ENCODE assay signal across 20 cellular contexts in genomic region chr4:100379583-100380105, GRCh38.
"Had no signal": no experiment of that assay in that cellular context is flagged by ENCODE, and none has a peak within 500 bp of the region (broad histone marks: within the 10 kb centered on the region; RNA-seq: fewer than 3 reads in every experiment).

No MANE protein-coding gene starts in this region.

- H3K27me3 ChIP-seq: body of pancreas, gastroesophageal sphincter, heart left ventricle, vagina had no signal

- H3K9me3 ChIP-seq: body of pancreas, gastroesophageal sphincter, vagina had no signal

- H3K9me3 Mint-ChIP-seq: activated B cell treated with CpG ODN at 0.5 μM for 24 hours; activated CD4-positive, alpha-beta memory T cell treated with anti-CD3 and anti-CD28 coated beads, Interleukin-2, amount 10 ng/mL, durations not matched to agents 7 days and 5 days; activated T-helper 2 cell treated with anti-CD3 and anti-CD28 coated beads, Interferon-gamma antibody, Interleukin-2, Interleukin-4, amounts not matched to agents 10 μg/mL and 5 μg/mL and 100 μg/mL, durations not matched to agents 14 hours and 24 hours and 36 hours; mesothelial cell of epicardium had no signal

- H3K4me1 ChIP-seq: body of pancreas, gastroesophageal sphincter, heart left ventricle, vagina had no signal

- H3K36me3 ChIP-seq: gastroesophageal sphincter, vagina had no signal

- H3K27me3 Mint-ChIP-seq: progenitor cell of endocrine pancreas had no signal

- H3K4me1 Mint-ChIP-seq: activated B cell treated with CpG ODN at 0.5 μM for 24 hours; activated CD4-positive, alpha-beta memory T cell treated with anti-CD3 and anti-CD28 coated beads, Interleukin-2, amount 10 ng/mL, durations not matched to agents 7 days and 5 days; immature natural killer cell; mesothelial cell of epicardium; stimulated activated naive CD8-positive, alpha-beta T cell treated with anti-CD3 and anti-CD28 coated beads, Interleukin-15, amount 100 ng/mL, for 72 hours had no signal

- H3K27ac ChIP-seq: body of pancreas, gastroesophageal sphincter, heart left ventricle, vagina had no signal

- H3K4me3 ChIP-seq: body of pancreas, gastroesophageal sphincter, heart left ventricle, lung, vagina had no signal

- ATAC-seq: body of pancreas; gastroesophageal sphincter; heart left ventricle; stimulated activated naive CD8-positive, alpha-beta T cell treated with anti-CD3 and anti-CD28 coated beads, Interleukin-15, amount 100 ng/mL, for 72 hours had no signal

- H3K27ac Mint-ChIP-seq: activated B cell treated with CpG ODN at 0.5 μM for 24 hours; activated CD4-positive, alpha-beta memory T cell treated with anti-CD3 and anti-CD28 coated beads, Interleukin-2, amount 10 ng/mL, durations not matched to agents 7 days and 5 days; activated T-helper 2 cell treated with anti-CD3 and anti-CD28 coated beads, Interferon-gamma antibody, Interleukin-2, Interleukin-4, amounts not matched to agents 10 μg/mL and 5 μg/mL and 100 μg/mL, durations not matched to agents 14 hours and 24 hours and 36 hours; immature natural killer cell; mesothelial cell of epicardium; stimulated activated naive CD8-positive, alpha-beta T cell treated with anti-CD3 and anti-CD28 coated beads, Interleukin-15, amount 100 ng/mL, for 72 hours; T-helper 2 cell treated with Interferon-gamma antibody and Interleukin-4, amounts not matched to agents 5 μg/mL and 100 μg/mL, for 36 hours had no signal

- H3K4me3 Mint-ChIP-seq: activated B cell treated with CpG ODN at 0.5 μM for 24 hours; activated CD4-positive, alpha-beta memory T cell treated with anti-CD3 and anti-CD28 coated beads, Interleukin-2, amount 10 ng/mL, durations not matched to agents 7 days and 5 days; immature natural killer cell; mesothelial cell of epicardium; stimulated activated naive CD8-positive, alpha-beta T cell treated with anti-CD3 and anti-CD28 coated beads, Interleukin-15, amount 100 ng/mL, for 72 hours; T-helper 2 cell treated with Interferon-gamma antibody and Interleukin-4, amounts not matched to agents 5 μg/mL and 100 μg/mL, for 36 hours had no signal

- DNase-seq: activated B cell treated with CpG ODN at 0.5 μM for 24 hours; activated CD4-positive, alpha-beta memory T cell treated with anti-CD3 and anti-CD28 coated beads, Interleukin-2, amount 10 ng/mL, durations not matched to agents 7 days and 5 days; activated CD4-positive, alpha-beta T cell treated with anti-CD3 and anti-CD28 coated beads for 4 hours; activated naive CD4-positive, alpha-beta T cell treated with Interleukin-2 at 50 U/mL for 16 hours; activated T-cell treated with anti-CD3 and anti-CD28 coated beads, Interleukin-2, amount 50 U/mL, for 1 hour; body of pancreas; central memory CD4-positive, alpha-beta T cell; immature natural killer cell; stimulated activated CD8-positive, alpha-beta memory T cell treated with anti-CD3 and anti-CD28 coated beads, Interleukin-4, amount 100 ng/mL, for 48 hours; stimulated activated naive CD8-positive, alpha-beta T cell treated with anti-CD3 and anti-CD28 coated beads, Interleukin-15, amount 100 ng/mL, for 72 hours; SW 1271; trophoblast cell had no signal

- H3K36me3 Mint-ChIP-seq: mesothelial cell of epicardium had no signal
